ENCODE assay signal across 8 cellular contexts in genomic region chr9:129783516-129784361, GRCh38. TPM values are rescaled to one million over a fixed set of nuclear protein-coding genes. Genes with fewer than 3 reads are reported as not detected.
A peak's percentile ranks its signal among the peaks of the same experiment; 100 is the strongest.
DNase-seq lines count a peak whose midpoint lies in the region; ATAC-seq and TF ChIP-seq lines count a peak whose summit lies in the region.

No MANE protein-coding gene starts in this region.

- no peak overlapping the region for H3K23ac ChIP-seq in mesendoderm (ENCODE audit: low read length)

- CTCF ChIA-PET in activated CD8-positive, alpha-beta T cell treated with anti-CD3 and anti-CD28 coated beads for 36 hours (lab: Charles Lee): interaction anchor here (0.7 to 9.0 kb wide), 19 partner anchors 8 to 330 kb away, joined by 3 to 82 read pairs (median 4); partner anchors contain the start of gene PTGES

- H3K4me1 ChIP-seq in mesendoderm (ENCODE audit: control insufficient read depth, low read depth, low read length): no peaks in the 10 kb centered on the region

- peaks cover 33% of the 10 kb centered on the region for H3K4me1 Mint-ChIP-seq in CD14-positive monocyte
- H3K4me1 Mint-ChIP-seq in activated CD8-positive, alpha-beta T cell treated with anti-CD3 and anti-CD28 coated beads for 36 hours (ENCODE audit: low read depth): peaks cover 2% of the 10 kb centered on the region
- H3K4me1 Mint-ChIP-seq in effector memory CD8-positive, alpha-beta T cell (ENCODE audit: low read depth in 2 of 2): peaks cover 3 to 5% of the 10 kb centered on the region in 2 donors

- no peaks in the 10 kb centered on the region for H3K79me1 ChIP-seq in mesendoderm (ENCODE audit: low read length)

- no peak overlapping the region for H2BK15ac ChIP-seq in mesendoderm (replicated peaks; ENCODE audit: low read depth)

- DNase-seq in CD14-positive monocyte (ENCODE audit: low spot score) (peak; percentile 79), HFF-Myc (ENCODE audit: extremely low read depth, low read depth) (peak; percentile 42), NCI-H82 (lab: John Stamatoyannopoulos, UW) (peak; percentile 77), mesendoderm (peak; percentile 78), cortex of kidney (lab: John Stamatoyannopoulos, UW) (no peak)
- peak; percentile 79 for DNase-seq in activated CD8-positive, alpha-beta T cell treated with anti-CD3 and anti-CD28 coated beads for 36 hours
- DNase-seq in effector memory CD8-positive, alpha-beta T cell: peak; percentile 73 to 80 (median 74)
- DNase-seq in stimulated activated CD8-positive, alpha-beta memory T cell treated with anti-CD3 and anti-CD28 coated beads, Interleukin-2, amount 100 ng/mL, for 1 hour (ENCODE audit: low read depth in 2 of 2): peak; percentile 39 to 46

- H3K4ac ChIP-seq in mesendoderm (ENCODE audit: low read depth, low read length): no peak overlapping the region

- no peaks in the 10 kb centered on the region for H3K36me3 Mint-ChIP-seq in CD14-positive monocyte
- no peaks in the 10 kb centered on the region for H3K36me3 Mint-ChIP-seq in activated CD8-positive, alpha-beta T cell treated with anti-CD3 and anti-CD28 coated beads for 36 hours (ENCODE audit: low read depth)
- no peaks in the 10 kb centered on the region for H3K36me3 Mint-ChIP-seq in effector memory CD8-positive, alpha-beta T cell (ENCODE audit: insufficient read depth)

- H2AK5ac ChIP-seq in mesendoderm (ENCODE audit: low read length): no peak overlapping the region

- peaks cover 0 to 1% (median 0%) of the 10 kb centered on the region in 7 donors for H3K9me3 Mint-ChIP-seq in CD14-positive monocyte
- no peaks in the 10 kb centered on the region for H3K9me3 Mint-ChIP-seq in activated CD8-positive, alpha-beta T cell treated with anti-CD3 and anti-CD28 coated beads for 36 hours
- no peaks in the 10 kb centered on the region for H3K9me3 Mint-ChIP-seq in effector memory CD8-positive, alpha-beta T cell

- WGBS in mesendoderm (ENCODE audit: extremely low coverage, insufficient coverage, low lambda C conversion rate): no CpG with 5 or more reads among the region's 14 CpGs

- POLR2A ChIA-PET in activated CD8-positive, alpha-beta T cell treated with anti-CD3 and anti-CD28 coated beads for 36 hours (lab: Charles Lee): interaction anchor here (1.0 kb wide), 1 partner anchor 46 kb away, joined by 3 read pairs; no protein-coding TSS in a partner anchor

- no peak overlapping the region for H3K56ac ChIP-seq in mesendoderm (ENCODE audit: low read length)

- H4K8ac ChIP-seq in mesendoderm (ENCODE audit: low read depth, low read length): no peak overlapping the region

- no peaks in the 10 kb centered on the region for H3K36me3 ChIP-seq in mesendoderm (ENCODE audit: control insufficient read depth, insufficient read depth, low read length)

- H4K5ac ChIP-seq in mesendoderm (ENCODE audit: low read length): no peak overlapping the region

- no peaks in the 10 kb centered on the region for H3K79me2 ChIP-seq in mesendoderm (ENCODE audit: control insufficient read depth, insufficient read depth, low read length)

- no peak overlapping the region for H3K27ac ChIP-seq in mesendoderm (ENCODE audit: low read depth, low read length)

- TF ChIP-seq CTCF in CD14-positive monocyte (IDR thresholded peaks at IDR 0.05): peak; percentile 88
- TF ChIP-seq CTCF in HFF-Myc (IDR thresholded peaks at IDR 0.05; ENCODE audit: low read depth, low read length, missing control alignments): peak; percentile 88
- peak; percentile 92 for TF ChIP-seq CTCF in activated CD8-positive, alpha-beta T cell treated with anti-CD3 and anti-CD28 coated beads for 36 hours (IDR thresholded peaks at IDR 0.05)

- H3K4me2 ChIP-seq in mesendoderm (ENCODE audit: low read length): no peak overlapping the region

- intact Hi-C loops in CD14-positive monocyte (cut with micrococcal nuclease): loop anchor here (1.0 to 10.0 kb wide), 3 partner anchors 46 to 649 kb away; no protein-coding TSS in a partner anchor
- intact Hi-C loops in activated CD8-positive, alpha-beta T cell treated with anti-CD3 and anti-CD28 coated beads for 36 hours (cut with micrococcal nuclease): loop anchor here (2.0 to 10.0 kb wide), 2 partner anchors 47 to 139 kb away; partner anchors contain the start of gene ASB6

- H3K18ac ChIP-seq in mesendoderm (ENCODE audit: low read length): no peak overlapping the region

- peak; percentile 99 for ATAC-seq in activated CD8-positive, alpha-beta T cell treated with anti-CD3 and anti-CD28 coated beads for 36 hours
- peak; percentile 97 for ATAC-seq in effector memory CD8-positive, alpha-beta T cell (replicated peaks)

- no peak overlapping the region for H2BK120ac ChIP-seq in mesendoderm (ENCODE audit: low read depth, low read length)

- peak overlapping the region in 6 of 7 donors; percentile 56 to 90 (median 70) for H3K27ac Mint-ChIP-seq in CD14-positive monocyte
- no peak overlapping the region for H3K27ac Mint-ChIP-seq in activated CD8-positive, alpha-beta T cell treated with anti-CD3 and anti-CD28 coated beads for 36 hours
- peak overlapping the region in 1 of 2 donors; percentile 10 for H3K27ac Mint-ChIP-seq in effector memory CD8-positive, alpha-beta T cell

- peaks cover 17 to 31% (median 17%) of the 10 kb centered on the region in 3 donors for H3K27me3 Mint-ChIP-seq in CD14-positive monocyte (ENCODE audit: low read depth in 3 of 3)
- H3K27me3 Mint-ChIP-seq in activated CD8-positive, alpha-beta T cell treated with anti-CD3 and anti-CD28 coated beads for 36 hours: no peaks in the 10 kb centered on the region
- peaks cover 28 to 37% of the 10 kb centered on the region in 2 donors for H3K27me3 Mint-ChIP-seq in effector memory CD8-positive, alpha-beta T cell

- H3K4me3 Mint-ChIP-seq in CD14-positive monocyte: peak overlapping the region in 1 of 2 donors; percentile 43
- H3K4me3 Mint-ChIP-seq in activated CD8-positive, alpha-beta T cell treated with anti-CD3 and anti-CD28 coated beads for 36 hours: no peak overlapping the region
- no peak overlapping the region for H3K4me3 Mint-ChIP-seq in effector memory CD8-positive, alpha-beta T cell

- no peaks in the 10 kb centered on the region for H3K27me3 ChIP-seq in mesendoderm (ENCODE audit: insufficient read depth, low read length, poor library complexity)

- H3K4me3 ChIP-seq in HFF-Myc (replicated peaks; ENCODE audit: low read depth, low read length): no peak overlapping the region
- H3K4me3 ChIP-seq in mesendoderm (ENCODE audit: low read length): no peak overlapping the region

- H2BK5ac ChIP-seq in mesendoderm (ENCODE audit: low read length): no peak overlapping the region

- no peak overlapping the region for H3K9ac ChIP-seq in mesendoderm (ENCODE audit: low read length)

RNA-seq across cellular contexts. Expression of gene TOR1B, which starts 19.2 kb away (rescaled TPM):
- polyA plus RNA-seq in CD14-positive monocyte: 10 to 100 TPM; 15.8 to 18.0 TPM
- total RNA-seq in activated CD8-positive, alpha-beta T cell treated with anti-CD3 and anti-CD28 coated beads for 36 hours: 10 to 100 TPM; 18.5 to 19.8 TPM
- polyA plus RNA-seq in mesendoderm (2013, experiment 1 of 2): 9.3 TPM
- 10.5 TPM for polyA plus RNA-seq in mesendoderm (2013, experiment 2 of 2)

RNA-seq across cellular contexts. Expression of gene PTGES, which starts 30.9 kb away (rescaled TPM):
- under 1 TPM; 0.29 to 0.84 TPM for polyA plus RNA-seq in CD14-positive monocyte
- under 1 TPM; 0.20 to 0.56 TPM for total RNA-seq in activated CD8-positive, alpha-beta T cell treated with anti-CD3 and anti-CD28 coated beads for 36 hours
- 1.2 TPM for polyA plus RNA-seq in mesendoderm (2013, experiment 1 of 2)
- 1.0 TPM for polyA plus RNA-seq in mesendoderm (2013, experiment 2 of 2)

RNA-seq across cellular contexts. Expression of gene TOR1A, which starts 40.2 kb away (rescaled TPM):
- 10 to 100 TPM; 89.6 to 95.3 TPM for polyA plus RNA-seq in CD14-positive monocyte
- total RNA-seq in activated CD8-positive, alpha-beta T cell treated with anti-CD3 and anti-CD28 coated beads for 36 hours: 10 to 100 TPM; 31.9 to 32.4 TPM
- polyA plus RNA-seq in mesendoderm (2013, experiment 1 of 2): 41.6 TPM
- 40.4 TPM for polyA plus RNA-seq in mesendoderm (2013, experiment 2 of 2)

RNA-seq across cellular contexts. Expression of gene C9orf78, which starts 51.3 kb away (rescaled TPM):
- 10 to 100 TPM; 53.3 to 82.4 TPM for polyA plus RNA-seq in CD14-positive monocyte
- total RNA-seq in activated CD8-positive, alpha-beta T cell treated with anti-CD3 and anti-CD28 coated beads for 36 hours: 10 to 100 TPM; 44.5 to 51.7 TPM
- 49.3 TPM for polyA plus RNA-seq in mesendoderm (2013, experiment 1 of 2)
- polyA plus RNA-seq in mesendoderm (2013, experiment 2 of 2): 48.3 TPM

RNA-seq across cellular contexts. Expression of gene USP20, which starts 51.5 kb away (rescaled TPM):
- polyA plus RNA-seq in CD14-positive monocyte: 1 to 10 TPM; 2.7 to 5.2 TPM
- total RNA-seq in activated CD8-positive, alpha-beta T cell treated with anti-CD3 and anti-CD28 coated beads for 36 hours: 10 to 100 TPM; 55.3 to 55.9 TPM
- 4.6 TPM for polyA plus RNA-seq in mesendoderm (2013, experiment 1 of 2)
- polyA plus RNA-seq in mesendoderm (2013, experiment 2 of 2): 4.3 TPM
